Comparison of ENCODE assay signal across 1 cellular context in genomic region chr5:147836439-147836838, GRCh38.
TF ChIP-seq lines count a peak whose summit lies in the region.

No MANE protein-coding gene starts in this region.

TF ChIP-seq in K562, 482 proteins besides CTCF, POLR2A, EP300 and RAD21:
- TF ChIP-seq AFF4 (CRISPR knock-in tag; IDR thresholded peaks at IDR 0.05) (no peak), CREB3L1 (IDR thresholded peaks at IDR 0.05; ENCODE audit: borderline replicate concordance, low read depth) (no peak), RBM14 (IDR thresholded peaks at IDR 0.05; ENCODE audit: borderline replicate concordance, insufficient read depth, low read depth, low read length) (no peak), ATF4 (CRISPR knock-in tag; IDR thresholded peaks at IDR 0.05) (peak; percentile 66), MXD1 (CRISPR knock-in tag; IDR thresholded peaks at IDR 0.05; ENCODE audit: borderline replicate concordance, poor library complexity, severe bottlenecking) (no peak), DACH1 (IDR thresholded peaks at IDR 0.05; ENCODE audit: partially characterized antibody) (no peak), CEBPG (CRISPR knock-in tag; IDR thresholded peaks at IDR 0.05) (no peak), CEBPG (tag; conservative IDR thresholded peaks at IDR 0.05 in 1 of 2, IDR thresholded peaks at IDR 0.05 in 1 of 2) (peak; percentile 25 to 58; a peak in 2 of 4 replicates), NFE2 (IDR thresholded peaks at IDR 0.05; ENCODE audit: low read depth) (no peak), NFXL1 (CRISPR knock-in tag; IDR thresholded peaks at IDR 0.05) (no peak)
